2 cellular contexts compared by ENCODE assay signal in the genomic region with DNA sequence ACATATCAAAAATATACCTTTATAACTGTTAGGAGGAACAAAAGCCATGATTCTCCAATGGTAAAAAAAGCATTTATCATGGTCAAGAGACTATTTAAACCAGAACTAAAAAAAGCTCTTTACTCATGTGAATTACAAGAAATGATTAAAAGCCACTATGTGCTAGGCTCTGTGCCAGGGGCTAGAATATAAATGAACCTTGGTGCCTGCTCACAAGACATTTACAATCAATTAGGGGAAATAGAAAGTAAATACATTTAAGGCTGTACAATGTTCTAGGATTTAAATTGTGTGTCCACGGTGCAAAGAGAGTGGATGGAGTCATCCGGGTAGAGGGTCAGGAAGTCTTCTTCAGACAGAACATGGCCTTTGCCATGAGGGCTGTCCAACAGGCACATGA.
TF ChIP-seq lines count a peak whose summit lies in the region.

No MANE protein-coding gene starts in this region.

TF ChIP-seq in liver, 16 proteins besides CTCF, POLR2A, EP300 and RAD21 (continued from another document):
- TF ChIP-seq, protein P1, sequence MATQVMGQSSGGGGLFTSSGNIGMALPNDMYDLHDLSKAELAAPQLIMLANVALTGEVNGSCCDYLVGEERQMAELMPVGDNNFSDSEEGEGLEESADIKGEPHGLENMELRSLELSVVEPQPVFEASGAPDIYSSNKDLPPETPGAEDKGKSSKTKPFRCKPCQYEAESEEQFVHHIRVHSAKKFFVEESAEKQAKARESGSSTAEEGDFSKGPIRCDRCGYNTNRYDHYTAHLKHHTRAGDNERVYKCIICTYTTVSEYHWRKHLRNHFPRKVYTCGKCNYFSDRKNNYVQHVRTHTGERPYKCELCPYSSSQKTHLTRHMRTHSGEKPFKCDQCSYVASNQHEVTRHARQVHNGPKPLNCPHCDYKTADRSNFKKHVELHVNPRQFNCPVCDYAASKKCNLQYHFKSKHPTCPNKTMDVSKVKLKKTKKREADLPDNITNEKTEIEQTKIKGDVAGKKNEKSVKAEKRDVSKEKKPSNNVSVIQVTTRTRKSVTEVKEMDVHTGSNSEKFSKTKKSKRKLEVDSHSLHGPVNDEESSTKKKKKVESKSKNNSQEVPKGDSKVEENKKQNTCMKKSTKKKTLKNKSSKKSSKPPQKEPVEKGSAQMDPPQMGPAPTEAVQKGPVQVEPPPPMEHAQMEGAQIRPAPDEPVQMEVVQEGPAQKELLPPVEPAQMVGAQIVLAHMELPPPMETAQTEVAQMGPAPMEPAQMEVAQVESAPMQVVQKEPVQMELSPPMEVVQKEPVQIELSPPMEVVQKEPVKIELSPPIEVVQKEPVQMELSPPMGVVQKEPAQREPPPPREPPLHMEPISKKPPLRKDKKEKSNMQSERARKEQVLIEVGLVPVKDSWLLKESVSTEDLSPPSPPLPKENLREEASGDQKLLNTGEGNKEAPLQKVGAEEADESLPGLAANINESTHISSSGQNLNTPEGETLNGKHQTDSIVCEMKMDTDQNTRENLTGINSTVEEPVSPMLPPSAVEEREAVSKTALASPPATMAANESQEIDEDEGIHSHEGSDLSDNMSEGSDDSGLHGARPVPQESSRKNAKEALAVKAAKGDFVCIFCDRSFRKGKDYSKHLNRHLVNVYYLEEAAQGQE (IDR thresholded peaks at IDR 0.05) = no peak
- TF ChIP-seq, protein P2, sequence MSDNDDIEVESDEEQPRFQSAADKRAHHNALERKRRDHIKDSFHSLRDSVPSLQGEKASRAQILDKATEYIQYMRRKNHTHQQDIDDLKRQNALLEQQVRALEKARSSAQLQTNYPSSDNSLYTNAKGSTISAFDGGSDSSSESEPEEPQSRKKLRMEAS (IDR thresholded peaks at IDR 0.05) = no peak
- TF ChIP-seq RXRA (IDR thresholded peaks at IDR 0.05) = peak in 1 of 2 donors; percentile 49
- TF ChIP-seq TAF1 (conservative IDR thresholded peaks at IDR 0.05) = no peak

TF ChIP-seq in HepG2, 621 proteins besides CTCF, POLR2A, EP300 and RAD21 (continued from another document):
- TF ChIP-seq, protein P3, sequence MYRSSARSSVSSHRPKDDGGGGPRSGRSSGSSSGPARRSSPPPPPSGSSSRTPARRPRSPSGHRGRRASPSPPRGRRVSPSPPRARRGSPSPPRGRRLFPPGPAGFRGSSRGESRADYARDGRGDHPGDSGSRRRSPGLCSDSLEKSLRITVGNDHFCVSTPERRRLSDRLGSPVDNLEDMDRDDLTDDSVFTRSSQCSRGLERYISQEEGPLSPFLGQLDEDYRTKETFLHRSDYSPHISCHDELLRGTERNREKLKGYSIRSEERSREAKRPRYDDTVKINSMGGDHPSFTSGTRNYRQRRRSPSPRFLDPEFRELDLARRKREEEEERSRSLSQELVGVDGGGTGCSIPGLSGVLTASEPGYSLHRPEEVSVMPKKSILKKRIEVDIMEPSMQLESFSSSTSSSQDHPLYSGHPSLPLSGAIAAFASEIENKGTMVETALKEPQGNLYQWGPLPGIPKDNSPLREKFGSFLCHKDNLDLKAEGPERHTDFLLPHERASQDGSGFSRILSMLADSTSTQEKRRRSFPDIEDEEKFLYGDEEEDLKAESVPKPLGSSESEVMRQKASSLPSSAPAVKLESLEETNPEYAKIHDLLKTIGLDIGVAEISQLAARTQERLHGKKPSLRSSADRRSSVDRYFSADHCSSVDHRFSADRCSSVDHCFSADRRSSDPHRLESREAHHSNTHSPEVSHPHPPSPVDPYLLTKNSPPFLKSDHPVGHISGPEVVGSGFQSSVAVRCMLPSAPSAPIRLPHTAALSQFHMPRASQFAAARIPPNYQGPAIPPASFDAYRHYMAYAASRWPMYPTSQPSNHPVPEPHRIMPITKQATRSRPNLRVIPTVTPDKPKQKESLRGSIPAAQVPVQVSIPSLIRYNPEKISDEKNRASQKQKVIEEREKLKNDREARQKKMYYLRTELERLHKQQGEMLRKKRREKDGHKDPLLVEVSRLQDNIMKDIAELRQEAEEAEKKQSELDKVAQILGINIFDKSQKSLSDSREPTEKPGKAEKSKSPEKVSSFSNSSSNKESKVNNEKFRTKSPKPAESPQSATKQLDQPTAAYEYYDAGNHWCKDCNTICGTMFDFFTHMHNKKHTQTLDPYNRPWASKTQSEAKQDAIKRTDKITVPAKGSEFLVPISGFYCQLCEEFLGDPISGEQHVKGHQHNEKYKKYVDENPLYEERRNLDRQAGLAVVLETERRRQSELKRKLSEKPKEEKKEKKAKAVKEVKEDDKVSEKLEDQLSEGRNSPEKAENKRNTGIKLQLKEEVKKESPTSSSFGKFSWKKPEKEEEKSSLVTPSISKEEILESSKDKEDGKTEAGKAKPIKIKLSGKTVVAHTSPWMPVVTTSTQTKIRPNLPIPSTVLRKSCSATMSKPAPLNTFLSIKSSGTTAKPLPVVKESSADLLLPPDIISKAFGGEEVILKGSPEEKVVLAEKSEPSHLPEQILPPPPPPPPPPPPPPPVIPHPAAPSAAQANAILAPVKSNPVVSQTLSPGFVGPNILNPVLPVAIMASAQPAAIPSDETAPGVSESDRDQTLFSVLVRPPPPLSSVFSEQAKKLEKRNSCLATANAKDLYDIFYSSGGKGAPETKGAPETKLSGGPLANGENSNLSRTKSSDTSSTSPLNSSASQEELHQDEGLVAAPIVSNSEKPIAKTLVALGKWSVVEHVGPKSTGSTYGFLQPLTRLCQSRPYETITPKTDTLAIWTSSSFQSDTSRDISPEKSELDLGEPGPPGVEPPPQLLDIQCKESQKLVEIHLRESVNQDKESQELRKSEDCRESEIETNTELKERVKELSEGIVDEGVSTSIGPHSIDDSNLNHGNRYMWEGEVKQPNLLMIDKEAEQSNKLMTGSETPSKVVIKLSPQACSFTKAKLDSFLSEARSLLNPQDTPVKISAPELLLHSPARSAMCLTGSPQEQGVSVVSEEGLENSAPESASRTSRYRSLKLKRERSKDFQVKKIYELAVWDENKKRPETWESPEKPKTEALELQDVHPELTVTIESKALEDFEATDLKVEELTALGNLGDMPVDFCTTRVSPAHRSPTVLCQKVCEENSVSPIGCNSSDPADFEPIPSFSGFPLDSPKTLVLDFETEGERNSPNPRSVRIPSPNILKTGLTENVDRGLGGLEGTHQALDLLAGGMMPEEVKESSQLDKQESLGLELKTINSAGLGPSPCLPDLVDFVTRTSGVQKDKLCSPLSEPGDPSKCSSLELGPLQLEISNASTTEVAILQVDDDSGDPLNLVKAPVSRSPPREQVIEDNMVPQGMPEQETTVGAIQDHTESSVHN (CRISPR knock-in tag; IDR thresholded peaks at IDR 0.05) = no peak
- TF ChIP-seq BRD4 (CRISPR knock-in tag; IDR thresholded peaks at IDR 0.05) = no peak
- no peak for TF ChIP-seq ZNF543 (CRISPR knock-in tag; IDR thresholded peaks at IDR 0.05)
- TF ChIP-seq RFX1 (IDR thresholded peaks at IDR 0.05) = no peak
- TF ChIP-seq MTF2 (CRISPR knock-in tag; IDR thresholded peaks at IDR 0.05; ENCODE audit: borderline replicate concordance) = no peak
- no peak for TF ChIP-seq ZFX (CRISPR knock-in tag; IDR thresholded peaks at IDR 0.05; ENCODE audit: low read depth)
- TF ChIP-seq STAT5B (CRISPR knock-in tag; IDR thresholded peaks at IDR 0.05) = no peak
- TF ChIP-seq CCAR2 (optimal IDR thresholded peaks at IDR 0.05; ENCODE audit: low read depth, low read length) = no peak
- no peak for TF ChIP-seq NFKB2 (CRISPR knock-in tag; IDR thresholded peaks at IDR 0.05; ENCODE audit: borderline replicate concordance)
- TF ChIP-seq ZNF816 (CRISPR knock-in tag; IDR thresholded peaks at IDR 0.05; ENCODE audit: borderline replicate concordance) = no peak
- TF ChIP-seq ZNF383 (CRISPR knock-in tag; IDR thresholded peaks at IDR 0.05; ENCODE audit: borderline replicate concordance) = no peak
- TF ChIP-seq SRY (CRISPR knock-in tag; IDR thresholded peaks at IDR 0.05) = no peak
